28 cellular contexts compared by ENCODE assay signal in the genomic region with DNA sequence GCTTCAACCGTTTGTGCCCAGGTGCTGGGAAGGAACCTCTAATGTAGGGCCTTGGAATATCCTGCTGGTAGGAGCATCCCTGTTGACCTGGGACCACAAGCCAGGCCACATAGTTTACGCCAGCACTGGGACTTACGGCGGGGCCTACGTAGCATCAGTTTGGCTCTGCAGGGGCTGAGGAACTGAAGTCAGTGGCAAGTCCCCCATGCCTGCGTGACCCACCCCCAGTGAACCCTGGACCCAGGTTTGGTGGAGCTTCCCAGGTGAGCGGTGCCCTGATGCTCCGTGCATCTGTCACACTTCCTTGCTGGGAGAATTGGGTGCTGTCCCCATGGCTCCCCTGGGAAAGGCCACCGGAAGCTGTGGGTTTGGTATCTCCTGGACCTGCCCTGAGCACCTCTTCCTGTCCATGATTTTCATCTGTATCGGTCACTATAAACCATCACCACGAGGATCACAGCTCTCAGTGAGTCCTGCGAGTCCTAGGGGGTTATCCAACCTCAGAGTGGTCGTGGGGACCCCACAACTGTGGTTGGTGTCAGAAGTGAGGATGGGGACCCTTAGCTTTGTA. TPM values are rescaled to one million over a fixed set of nuclear protein-coding genes. Genes with fewer than 3 reads are reported as not detected.
"Had no signal": no experiment of that assay in that cellular context is flagged by ENCODE, and none has a peak within 500 bp of the region (broad histone marks: within the 10 kb centered on the region; RNA-seq: fewer than 3 reads in every experiment).

No MANE protein-coding gene starts in this region.

- H3K9ac ChIP-seq: KMS-11, SK-N-SH had no signal

- H3K9me2 ChIP-seq: SK-N-SH had no signal

- H3K9me3 Mint-ChIP-seq: activated naive CD4-positive, alpha-beta T cell treated with anti-CD3 and anti-CD28 coated beads, Interleukin-2, amount 50 U/mL, for 72 hours; activated naive CD8-positive, alpha-beta T cell treated with anti-CD3 and anti-CD28 coated beads, Interleukin-2, amount 50 U/mL, for 24 hours; T-helper 2 cell treated with Interferon-gamma antibody and Interleukin-4, amounts not matched to agents 5 μg/mL and 100 μg/mL, for 36 hours had no signal

- ATAC-seq: activated CD4-positive, CD25-positive, alpha-beta regulatory T cell treated with anti-CD3 and anti-CD28 coated beads, Interleukin-2, amount 50 U/mL, for 24 hours; activated CD8-positive, alpha-beta T cell treated with anti-CD3 and anti-CD28 coated beads, Interleukin-2, amount 10 ng/mL, durations not matched to agents 7 days and 5 days; activated naive CD4-positive, alpha-beta T cell treated with anti-CD3 and anti-CD28 coated beads, Interleukin-2, amount 50 U/mL, for 72 hours; activated naive CD8-positive, alpha-beta T cell treated with anti-CD3 and anti-CD28 coated beads, Interleukin-2, amount 50 U/mL, for 24 hours had no signal

- H3K4me3 Mint-ChIP-seq: activated CD8-positive, alpha-beta T cell treated with anti-CD3 and anti-CD28 coated beads, Interleukin-2, amount 10 ng/mL, durations not matched to agents 7 days and 5 days; activated naive CD8-positive, alpha-beta T cell treated with anti-CD3 and anti-CD28 coated beads, Interleukin-2, amount 50 U/mL, for 24 hours; brain; T-helper 2 cell treated with Interferon-gamma antibody and Interleukin-4, amounts not matched to agents 5 μg/mL and 100 μg/mL, for 36 hours had no signal

- H3K27ac ChIP-seq: KMS-11, Peyer's patch, RWPE1, SJCRH30 had no signal

- H3K4me2 ChIP-seq: KMS-11, SK-N-SH had no signal

- H3K27ac Mint-ChIP-seq: activated naive CD4-positive, alpha-beta T cell treated with anti-CD3 and anti-CD28 coated beads, Interleukin-2, amount 50 U/mL, for 72 hours; activated naive CD8-positive, alpha-beta T cell treated with anti-CD3 and anti-CD28 coated beads, Interleukin-2, amount 50 U/mL, for 24 hours; brain; T-helper 2 cell treated with Interferon-gamma antibody and Interleukin-4, amounts not matched to agents 5 μg/mL and 100 μg/mL, for 36 hours had no signal

- H3K27me3 ChIP-seq: Peyer's patch, SJCRH30 had no signal

- DNase-seq: activated CD4-positive, alpha-beta T cell treated with anti-CD3 and anti-CD28 coated beads for 4 hours; activated CD8-positive, alpha-beta memory T cell treated with anti-CD3 and anti-CD28 coated beads, Interleukin-2, amount 50 U/mL, for 48 hours; activated CD8-positive, alpha-beta T cell treated with anti-CD3 and anti-CD28 coated beads, Interleukin-2, amount 10 ng/mL, durations not matched to agents 7 days and 5 days; activated naive CD4-positive, alpha-beta T cell treated with Interleukin-2 at 50 U/mL for 16 hours; activated naive CD8-positive, alpha-beta T cell treated with anti-CD3 and anti-CD28 coated beads, Interleukin-2, amount 50 U/mL, for 24 hours; activated T-cell treated with anti-CD3 and anti-CD28 coated beads, Interleukin-2, amount 50 U/mL, for 1 hour; amniotic stem cell; MV-4-11; NCI-H1092 treated with DMSO at 0.1 percent for 48 hours; NCI-H1417 treated with DMSO at 0.1 percent for 48 hours; NCI-H1694; NCI-H2029 treated with DMSO at 0.1 percent for 48 hours; NCI-H510A treated with DMSO at 0.1 percent for 48 hours; NCI-H69; NK-92 treated with Interleukin-12 subunit alpha and Interleukin-12 subunit beta, amount 100 ng/mL, for 24 hours; Peyer's patch; Right ventricle myocardium superior; SJCRH30; SK-N-SH; T-helper 1 cell had no signal

- H3K4me3 ChIP-seq: Peyer's patch, SJCRH30 had no signal

- H3K36me3 Mint-ChIP-seq: activated naive CD4-positive, alpha-beta T cell treated with anti-CD3 and anti-CD28 coated beads, Interleukin-2, amount 50 U/mL, for 72 hours; brain had no signal

- H3K9me3 ChIP-seq: Peyer's patch, SJCRH30, SK-N-SH had no signal

- H3K36me3 ChIP-seq: Peyer's patch, SJCRH30 had no signal

RNA-seq across cellular contexts. Expression of a gene that starts 9.9 kb away (rescaled TPM):
- total RNA-seq: activated CD8-positive, alpha-beta T cell treated with anti-CD3 and anti-CD28 coated beads, Interleukin-2, amount 10 ng/mL, durations not matched to agents 7 days and 5 days; activated naive CD4-positive, alpha-beta T cell treated with anti-CD3 and anti-CD28 coated beads, Interleukin-2, amount 50 U/mL, for 72 hours; astrocyte; MCF 10A had no signal
- polyA plus RNA-seq: SK-N-SH had no signal

RNA-seq across cellular contexts. Expression of a gene that starts 54.4 kb away (rescaled TPM):
- total RNA-seq: MCF 10A, Peyer's patch, Right ventricle myocardium superior, SJCRH30 had no signal
